ENCODE assay signal across 1 cellular context in the genomic region with DNA sequence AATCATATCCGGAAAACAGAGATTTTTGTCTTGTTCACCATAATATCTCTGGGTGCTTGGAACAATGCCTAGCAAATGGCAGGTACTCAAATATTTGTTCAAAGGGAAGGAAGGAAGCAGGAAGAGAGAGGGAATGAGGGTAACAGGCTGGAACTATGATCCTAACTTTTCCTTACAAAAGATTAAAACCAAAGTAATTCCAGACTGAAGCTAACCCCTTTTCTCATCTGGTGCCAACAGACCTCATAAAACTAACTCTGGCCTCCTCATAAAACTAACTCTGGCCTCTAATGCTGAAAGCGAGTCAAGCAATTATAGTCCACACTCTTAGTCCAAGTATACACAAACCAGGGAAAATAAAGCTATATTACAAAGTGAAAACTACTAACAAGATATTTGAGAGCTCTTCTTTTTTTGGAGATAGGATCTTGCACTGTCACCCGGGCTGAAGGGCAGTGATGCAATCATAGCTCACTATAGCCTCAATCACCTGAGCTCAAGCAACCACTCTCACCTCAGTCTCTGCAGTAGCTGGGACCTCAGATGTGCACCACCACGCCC.
TF ChIP-seq lines count a peak whose summit lies in the region.

No MANE protein-coding gene starts in this region.

TF ChIP-seq in SK-N-SH, 30 proteins besides CTCF, POLR2A, EP300 and RAD21 (continued from another document):
- TF ChIP-seq REST (IDR thresholded peaks at IDR 0.05; ENCODE audit: low read depth, low read length) = no peak
- TF ChIP-seq CHD2 (IDR thresholded peaks at IDR 0.05; ENCODE audit: low read length, partially characterized antibody) = no peak
- TF ChIP-seq TCF12 (IDR thresholded peaks at IDR 0.05) = no peak
- TF ChIP-seq FOXM1 (IDR thresholded peaks at IDR 0.05; ENCODE audit: low read depth) = no peak
